ENCODE assay signal across 1 cellular context in genomic region chrX:13196778-13197177, GRCh38.
TF ChIP-seq lines count a peak whose summit lies in the region.

No MANE protein-coding gene starts in this region.

TF ChIP-seq in H1, 55 proteins besides CTCF, POLR2A, EP300 and RAD21 (continued from another document):
- no peak for TF ChIP-seq CHD7 (IDR thresholded peaks at IDR 0.05; ENCODE audit: insufficient replicate concordance, low read length)
- TF ChIP-seq PHF8 (conservative IDR thresholded peaks at IDR 0.05; ENCODE audit: low read depth, low read length) = no peak
- TF ChIP-seq NRF1 (IDR thresholded peaks at IDR 0.05; ENCODE audit: low read depth, low read length) = no peak
- no peak for TF ChIP-seq CEBPB (IDR thresholded peaks at IDR 0.05; ENCODE audit: low read depth, low read length)
- no peak for TF ChIP-seq TAF7 (optimal IDR thresholded peaks at IDR 0.05; ENCODE audit: borderline replicate concordance, low read depth, low read length)
- no peak for TF ChIP-seq E2F6 (IDR thresholded peaks at IDR 0.05)
- no peak for TF ChIP-seq TBP (IDR thresholded peaks at IDR 0.05; ENCODE audit: low read depth, low read length)
- TF ChIP-seq GABPA (IDR thresholded peaks at IDR 0.05; ENCODE audit: borderline replicate concordance, insufficient read depth, low read length) = no peak
- TF ChIP-seq KDM5A (IDR thresholded peaks at IDR 0.05; ENCODE audit: low read length) = no peak
